17 cellular contexts compared by ENCODE assay signal in the genomic region with DNA sequence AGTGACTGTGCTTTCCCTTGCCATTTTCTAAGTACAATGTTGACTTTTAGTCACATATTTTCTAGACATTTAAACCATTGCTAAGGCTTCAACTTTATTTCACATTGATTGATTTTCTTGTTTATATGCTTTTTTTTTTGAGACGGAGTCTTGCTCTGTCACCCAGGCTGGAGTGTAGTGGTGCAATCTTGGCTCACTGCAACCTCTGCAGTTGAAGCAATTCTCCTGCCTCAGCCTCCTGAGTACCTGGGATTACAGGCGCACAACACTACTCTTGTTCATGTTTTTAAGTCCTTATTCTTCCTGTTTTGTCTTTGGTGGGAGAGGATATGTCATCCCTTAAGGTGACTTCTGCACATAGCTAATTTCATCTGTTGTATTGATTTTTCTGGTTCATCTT.
"Had no signal": no experiment of that assay in that cellular context is flagged by ENCODE, and none has a peak within 500 bp of the region (broad histone marks: within the 10 kb centered on the region; RNA-seq: fewer than 3 reads in every experiment).

No MANE protein-coding gene starts in this region.

- FAIRE-seq: kidney had no signal

- H3K27ac Mint-ChIP-seq: activated CD4-positive, alpha-beta memory T cell treated with anti-CD3 and anti-CD28 coated beads, Interleukin-2, amount 10 ng/mL, durations not matched to agents 7 days and 5 days; activated naive CD4-positive, alpha-beta T cell treated with anti-CD3 and anti-CD28 coated beads for 36 hours; mesothelial cell of epicardium; stimulated activated naive B cell treated with anti-CD40 and anti-IgM and Interleukin-4, amounts not matched to agents 10 μg/mL and 1 μg/mL and 100 μg/mL, for 72 hours had no signal

- DNase-seq: activated CD4-positive, alpha-beta memory T cell treated with anti-CD3 and anti-CD28 coated beads, Interleukin-2, amount 10 ng/mL, durations not matched to agents 7 days and 5 days; activated CD4-positive, alpha-beta T cell treated with anti-CD3 and anti-CD28 coated beads for 1 hour; activated naive CD4-positive, alpha-beta T cell treated with anti-CD3 and anti-CD28 coated beads for 36 hours; effector memory CD4-positive, alpha-beta T cell; kidney; occipital lobe; sigmoid colon; stimulated activated CD4-positive, alpha-beta T cell treated with anti-CD3 and anti-CD28 coated beads, Interleukin-2, amount 100 ng/mL, for 24 hours; stimulated activated naive B cell treated with anti-CD40 and anti-IgM and Interleukin-4, amounts not matched to agents 10 μg/mL and 1 μg/mL and 100 μg/mL, for 72 hours; substantia nigra; T-helper 9 cell; transverse colon had no signal

- H3K9me3 ChIP-seq: gastroesophageal sphincter, sigmoid colon, transverse colon had no signal

- H3K4me3 Mint-ChIP-seq: activated CD4-positive, alpha-beta memory T cell treated with anti-CD3 and anti-CD28 coated beads, Interleukin-2, amount 10 ng/mL, durations not matched to agents 7 days and 5 days; activated naive CD4-positive, alpha-beta T cell treated with anti-CD3 and anti-CD28 coated beads for 36 hours; mesothelial cell of epicardium; stimulated activated naive B cell treated with anti-CD40 and anti-IgM and Interleukin-4, amounts not matched to agents 10 μg/mL and 1 μg/mL and 100 μg/mL, for 72 hours had no signal

- H3K9me3 Mint-ChIP-seq: activated CD4-positive, alpha-beta memory T cell treated with anti-CD3 and anti-CD28 coated beads, Interleukin-2, amount 10 ng/mL, durations not matched to agents 7 days and 5 days; activated naive CD4-positive, alpha-beta T cell treated with anti-CD3 and anti-CD28 coated beads for 36 hours; brain; central memory CD8-positive, alpha-beta T cell; mesothelial cell of epicardium; stimulated activated naive B cell treated with anti-CD40 and anti-IgM and Interleukin-4, amounts not matched to agents 10 μg/mL and 1 μg/mL and 100 μg/mL, for 72 hours had no signal

- ATAC-seq: gastroesophageal sphincter; stimulated activated naive B cell treated with anti-CD40 and anti-IgM and Interleukin-4, amounts not matched to agents 10 μg/mL and 1 μg/mL and 100 μg/mL, for 72 hours had no signal

- H3K27ac ChIP-seq: epithelial cell of prostate, gastroesophageal sphincter, sigmoid colon, transverse colon had no signal

- H3K27me3 Mint-ChIP-seq: activated CD4-positive, alpha-beta memory T cell treated with anti-CD3 and anti-CD28 coated beads, Interleukin-2, amount 10 ng/mL, durations not matched to agents 7 days and 5 days; central memory CD8-positive, alpha-beta T cell; stimulated activated naive B cell treated with anti-CD40 and anti-IgM and Interleukin-4, amounts not matched to agents 10 μg/mL and 1 μg/mL and 100 μg/mL, for 72 hours had no signal

- H3K4me3 ChIP-seq: gastroesophageal sphincter, sigmoid colon, transverse colon had no signal

- H3K27me3 ChIP-seq: gastroesophageal sphincter, sigmoid colon, transverse colon had no signal
